Comparison of ENCODE assay signal across 1 cellular context in genomic region chr20:31566332-31566657, GRCh38.
TF ChIP-seq lines count a peak whose summit lies in the region.

No MANE protein-coding gene starts in this region.

TF ChIP-seq in GM12878, 131 proteins besides CTCF, POLR2A, EP300 and RAD21:
- no peak for TF ChIP-seq E2F8 (IDR thresholded peaks at IDR 0.05; ENCODE audit: low read depth, partially characterized antibody)
- no peak for TF ChIP-seq BCL11A (IDR thresholded peaks at IDR 0.05; ENCODE audit: low read depth, low read length)
- TF ChIP-seq ZNF274 (IDR thresholded peaks at IDR 0.05; ENCODE audit: insufficient read depth, insufficient read length), result no peak
- no peak for TF ChIP-seq ZBTB40 (IDR thresholded peaks at IDR 0.05; ENCODE audit: borderline replicate concordance)
- TF ChIP-seq MAX (IDR thresholded peaks at IDR 0.05; ENCODE audit: low read depth, low read length), result no peak
- TF ChIP-seq PBX3 (IDR thresholded peaks at IDR 0.05; ENCODE audit: insufficient replicate concordance, low read depth, low read length), result no peak
